ENCODE assay signal across 18 cellular contexts in genomic region chr2:233130024-233130423, GRCh38.
DNase-seq lines count a peak whose midpoint lies in the region; ATAC-seq and TF ChIP-seq lines count a peak whose summit lies in the region.
"Had no signal": no experiment of that assay in that cellular context is flagged by ENCODE, and none has a peak within 500 bp of the region (broad histone marks: within the 10 kb centered on the region; RNA-seq: fewer than 3 reads in every experiment).

No MANE protein-coding gene starts in this region.

- peaks cover 50% of the 10 kb centered on the region for H3K36me3 Mint-ChIP-seq in activated naive CD4-positive, alpha-beta T cell treated with anti-CD3 and anti-CD28 coated beads for 36 hours (ENCODE audit: low read depth)
- H3K36me3 Mint-ChIP-seq in GM23338 (ENCODE audit: low read depth): peaks cover 5% of the 10 kb centered on the region; the same call in 1 of the 3 replicates
- peaks cover 52% of the 10 kb centered on the region for H3K36me3 Mint-ChIP-seq in activated naive CD8-positive, alpha-beta T cell treated with anti-CD3 and anti-CD28 coated beads for 36 hours
- H3K36me3 Mint-ChIP-seq: brain had no signal

- no peak for TF ChIP-seq POLR2A in spleen (IDR thresholded peaks at IDR 0.05)
- TF ChIP-seq POLR2A in Peyer's patch (IDR thresholded peaks at IDR 0.05): no peak

- no peak overlapping the region for H3K27ac ChIP-seq in GM23338 (ENCODE audit: low read depth)
- peak overlapping the region in 2 of 8 donors; percentile 23 to 39 for H3K27ac ChIP-seq in spleen
- no peak overlapping the region for H3K27ac ChIP-seq in Peyer's patch
- no peak overlapping the region for H3K27ac ChIP-seq in A673 (ENCODE audit: low read depth, low read length, poor library complexity, severe bottlenecking)
- H3K27ac ChIP-seq: transverse colon, WERI-Rb-1 had no signal

- CTCF ChIA-PET in activated naive CD4-positive, alpha-beta T cell treated with anti-CD3 and anti-CD28 coated beads for 36 hours (lab: Charles Lee): interaction anchor here (1.1 to 2.9 kb wide), 3 partner anchors 48 to 76 kb away, joined by 3 to 10 read pairs (median 3); partner anchors contain the start of gene INPP5D
- CTCF ChIA-PET in A673 (lab: Charles Lee): interaction anchor here (0.7 to 0.8 kb wide), 2 partner anchors 30 to 119 kb away, joined by 4 to 5 read pairs; no protein-coding TSS in a partner anchor

- H3K4me1 ChIP-seq in GM23338 (ENCODE audit: insufficient read depth): peaks cover 3% of the 10 kb centered on the region; the same call in 1 of the 2 replicates
- peaks cover 0 to 33% (median 17%) of the 10 kb centered on the region in 6 donors for H3K4me1 ChIP-seq in spleen
- no peaks in the 10 kb centered on the region for H3K4me1 ChIP-seq in Peyer's patch
- H3K4me1 ChIP-seq in A673 (ENCODE audit: insufficient read depth, low read length, poor library complexity, severe bottlenecking): peaks cover 3% of the 10 kb centered on the region
- H3K4me1 ChIP-seq: transverse colon had no signal

- H3K4me3 Mint-ChIP-seq in activated naive CD4-positive, alpha-beta T cell treated with anti-CD3 and anti-CD28 coated beads for 36 hours: no peak overlapping the region
- H3K4me3 Mint-ChIP-seq in GM23338: no peak overlapping the region
- H3K4me3 Mint-ChIP-seq in activated naive CD8-positive, alpha-beta T cell treated with anti-CD3 and anti-CD28 coated beads for 36 hours: no peak overlapping the region
- H3K4me3 Mint-ChIP-seq: brain; endodermal cell; stimulated activated naive CD8-positive, alpha-beta T cell treated with anti-CD3 and anti-CD28 coated beads, Interleukin-15, amount 100 ng/mL, for 72 hours had no signal

- peak overlapping the region; percentile 48; the same call in 1 of the 2 replicates for H2AFZ ChIP-seq in GM23338

- H4K20me1 ChIP-seq in GM23338 (replicated peaks; ENCODE audit: insufficient read depth): no peaks in the 10 kb centered on the region

- H3K27ac Mint-ChIP-seq in activated naive CD4-positive, alpha-beta T cell treated with anti-CD3 and anti-CD28 coated beads for 36 hours: peak overlapping the region; percentile 39
- H3K27ac Mint-ChIP-seq in GM23338: peak overlapping the region; percentile 79; the same call in 1 of the 2 replicates
- H3K27ac Mint-ChIP-seq in activated naive CD8-positive, alpha-beta T cell treated with anti-CD3 and anti-CD28 coated beads for 36 hours: peak overlapping the region; percentile 70

- BruUV-seq in A673 (replicated peaks; lab: Mats Ljungman, UMichigan): no TSS peak

- H3K36me3 ChIP-seq in GM23338 (ENCODE audit: insufficient read depth) (no peaks in the 10 kb centered on the region), spleen (peaks cover 6 to 100% (median 92%) of the 10 kb centered on the region in 6 donors), Peyer's patch (peaks cover 0 to 4% (median 0%) of the 10 kb centered on the region in 3 donors), A673 (ENCODE audit: insufficient read depth, low read length, poor library complexity, severe bottlenecking) (no peaks in the 10 kb centered on the region)
- H3K36me3 ChIP-seq: transverse colon, WERI-Rb-1 had no signal

- no peaks in the 10 kb centered on the region for H3K79me2 ChIP-seq in GM23338 (replicated peaks; ENCODE audit: insufficient read depth)

- no peaks in the 10 kb centered on the region for H3K27me3 Mint-ChIP-seq in activated naive CD4-positive, alpha-beta T cell treated with anti-CD3 and anti-CD28 coated beads for 36 hours (ENCODE audit: low read depth)
- H3K27me3 Mint-ChIP-seq in GM23338 (ENCODE audit: insufficient read depth, low read depth, poor library complexity): no peaks in the 10 kb centered on the region
- H3K27me3 Mint-ChIP-seq in activated naive CD8-positive, alpha-beta T cell treated with anti-CD3 and anti-CD28 coated beads for 36 hours: no peaks in the 10 kb centered on the region
- H3K27me3 Mint-ChIP-seq: stimulated activated naive CD8-positive, alpha-beta T cell treated with anti-CD3 and anti-CD28 coated beads, Interleukin-15, amount 100 ng/mL, for 72 hours had no signal

- DNase-seq in activated naive CD4-positive, alpha-beta T cell treated with anti-CD3 and anti-CD28 coated beads for 36 hours: no peak
- no peak for DNase-seq in activated naive CD4-positive, alpha-beta T cell (lab: John Stamatoyannopoulos, UW)
- DNase-seq in GM23338 (ENCODE audit: low spot score) (no peak), spleen (peak; percentile 30), Peyer's patch (no peak), superior temporal gyrus (ENCODE audit: extremely low spot score) (no peak), A673 (ENCODE audit: low spot score) (no peak)
- no peak for DNase-seq in activated naive CD8-positive, alpha-beta T cell treated with anti-CD3 and anti-CD28 coated beads for 36 hours
- DNase-seq: GOT3; left cardiac atrium; SHP77 treated with DMSO at 0.1 percent for 48 hours; stimulated activated naive CD8-positive, alpha-beta T cell treated with anti-CD3 and anti-CD28 coated beads, Interleukin-15, amount 100 ng/mL, for 72 hours; transverse colon had no signal

- H3K9me3 ChIP-seq in spleen (peaks cover 0 to under 1% (median 0%) of the 10 kb centered on the region in 8 donors), Peyer's patch (no peaks in the 10 kb centered on the region), A673 (ENCODE audit: low read depth, low read length, poor library complexity, severe bottlenecking) (no peaks in the 10 kb centered on the region)
- H3K9me3 ChIP-seq: transverse colon had no signal

- POLR2A ChIA-PET in A673 (lab: Charles Lee; ENCODE audit: low non-redundant PET): no interaction called here

- intact Hi-C loops in activated naive CD4-positive, alpha-beta T cell treated with anti-CD3 and anti-CD28 coated beads for 36 hours (cut with micrococcal nuclease): no loop called here
- intact Hi-C loops in spleen (cut with DNase I; ENCODE audit: low total_unique reads) (no loop called here), A673 (cut with micrococcal nuclease; ENCODE audit: unreplicated experiment) (no loop called here)

- peaks cover 5% of the 10 kb centered on the region for H3K9me3 Mint-ChIP-seq in activated naive CD4-positive, alpha-beta T cell treated with anti-CD3 and anti-CD28 coated beads for 36 hours
- H3K9me3 Mint-ChIP-seq in GM23338: peaks cover 3% of the 10 kb centered on the region; the same call in 1 of the 3 replicates
- no peaks in the 10 kb centered on the region for H3K9me3 Mint-ChIP-seq in activated naive CD8-positive, alpha-beta T cell treated with anti-CD3 and anti-CD28 coated beads for 36 hours
- H3K9me3 Mint-ChIP-seq: endodermal cell had no signal

- H3K4me2 ChIP-seq in GM23338: no peak overlapping the region

- 59 to 75% (median 70%) methylated on average over 6 of the region's 6 CpGs for WGBS in spleen, 5 donors

- H3F3A ChIP-seq in GM23338 (replicated peaks; ENCODE audit: low read depth): no peaks in the 10 kb centered on the region

- TF ChIP-seq CTCF in GM23338 (conservative IDR thresholded peaks at IDR 0.05; ENCODE audit: low read depth in 2 of 2): no peak
- no peak for TF ChIP-seq CTCF in spleen (IDR thresholded peaks at IDR 0.05 in 8 of 11, conservative IDR thresholded peaks at IDR 0.05 in 3 of 11)
- no peak for TF ChIP-seq CTCF in Peyer's patch (IDR thresholded peaks at IDR 0.05)
- no peak for TF ChIP-seq CTCF in A673 (conservative IDR thresholded peaks at IDR 0.05; ENCODE audit: low read depth, low read length)

- no peaks in the 10 kb centered on the region; the same call in 1 of the 2 replicates for H3K9me2 ChIP-seq in GM23338 (ENCODE audit: insufficient read depth)

- H3K4me3 ChIP-seq in GM23338: no peak overlapping the region
- H3K4me3 ChIP-seq in spleen: no peak overlapping the region
- no peak overlapping the region for H3K4me3 ChIP-seq in Peyer's patch
- H3K4me3 ChIP-seq in A673 (ENCODE audit: low read depth, low read length, poor library complexity, severe bottlenecking): no peak overlapping the region
- H3K4me3 ChIP-seq: K562, transverse colon had no signal

- H3K4me1 Mint-ChIP-seq in activated naive CD4-positive, alpha-beta T cell treated with anti-CD3 and anti-CD28 coated beads for 36 hours (ENCODE audit: low read depth): peaks cover 15% of the 10 kb centered on the region
- H3K4me1 Mint-ChIP-seq in GM23338: peaks cover 14% of the 10 kb centered on the region
- peaks cover 17% of the 10 kb centered on the region for H3K4me1 Mint-ChIP-seq in activated naive CD8-positive, alpha-beta T cell treated with anti-CD3 and anti-CD28 coated beads for 36 hours

- no peaks in the 10 kb centered on the region for H3K27me3 ChIP-seq in GM23338 (ENCODE audit: insufficient read depth)
- no peaks in the 10 kb centered on the region for H3K27me3 ChIP-seq in spleen (replicated peaks in 1 of 7)
- H3K27me3 ChIP-seq in Peyer's patch: no peaks in the 10 kb centered on the region
- no peaks in the 10 kb centered on the region for H3K27me3 ChIP-seq in A673 (replicated peaks; ENCODE audit: insufficient read depth, low read depth, low read length, poor library complexity)
- H3K27me3 ChIP-seq: transverse colon had no signal

- no peak for ATAC-seq in GM23338
- ATAC-seq: left cardiac atrium; PC-3; stimulated activated naive CD8-positive, alpha-beta T cell treated with anti-CD3 and anti-CD28 coated beads, Interleukin-15, amount 100 ng/mL, for 72 hours had no signal

TF ChIP-seq in GM23338, 12 proteins besides CTCF, POLR2A, EP300 and RAD21 (continues in another document):
- no peak for TF ChIP-seq STAT1 (IDR thresholded peaks at IDR 0.05; ENCODE audit: unreplicated experiment)
- no peak for TF ChIP-seq POLR2AphosphoS5 (IDR thresholded peaks at IDR 0.05; ENCODE audit: low read depth)
- no peak for TF ChIP-seq ZNF114 (CRISPR knock-in tag; IDR thresholded peaks at IDR 0.05)
- no peak for TF ChIP-seq CREB1 (CRISPR knock-in tag; IDR thresholded peaks at IDR 0.05; ENCODE audit: low read depth)
